In genomic region chr14:23621204-23621931, GRCh38 we compare ENCODE assay signal across 18 cellular contexts. TPM values are rescaled to one million over a fixed set of nuclear protein-coding genes. Genes with fewer than 3 reads are reported as not detected.
DNase-seq lines count a peak whose midpoint lies in the region; ATAC-seq, FAIRE-seq and TF ChIP-seq lines count a peak whose summit lies in the region.
"Had no signal": no experiment of that assay in that cellular context is flagged by ENCODE, and none has a peak within 500 bp of the region (broad histone marks: within the 10 kb centered on the region; RNA-seq: fewer than 3 reads in every experiment).

No MANE protein-coding gene starts in this region.

- H3K36me3 ChIP-seq in right atrium auricular region (no peaks in the 10 kb centered on the region), heart left ventricle (no peaks in the 10 kb centered on the region), HepG2 (replicated peaks in 1 of 2; ENCODE audit: control insufficient read depth in 1 of 2, insufficient read depth in 2 of 2, low read length in 2 of 2) (no peaks in the 10 kb centered on the region), pancreas (no peaks in the 10 kb centered on the region)
- H3K36me3 ChIP-seq: BLaER1 had no signal

- BruUV-seq in HepG2 (replicated peaks; lab: Mats Ljungman, UMichigan), result no TSS peak

- CTCF ChIA-PET in HepG2 (lab: Yijun Ruan, JAX; ENCODE audit: low intra/inter-chr PET ratio, low total read pairs), result interaction anchor here (3.4 to 4.0 kb wide), 2 partner anchors 11 to 32 kb away, joined by 14 to 15 read pairs; no protein-coding TSS in a partner anchor
- CTCF ChIA-PET in activated CD4-positive, alpha-beta memory T cell treated with anti-CD3 and anti-CD28 coated beads for 36 hours (lab: Charles Lee), result interaction anchor here (1.5 to 5.6 kb wide), 2 partner anchors 11 to 32 kb away, joined by 5 to 42 read pairs; no protein-coding TSS in a partner anchor

- no peak overlapping the region for H3K9ac ChIP-seq in HepG2 (ENCODE audit: insufficient read depth, low read depth, low read length)
- H3K9ac ChIP-seq: BLaER1, GM23248 had no signal

- H3K4me2 ChIP-seq in HepG2 (ENCODE audit: low read depth, low read length), result no peak overlapping the region
- H3K4me2 ChIP-seq: BLaER1 had no signal

- no peak for TF ChIP-seq RAD21 in HepG2 (CRISPR knock-in tag; IDR thresholded peaks at IDR 0.05)

- FAIRE-seq in HepG2 (lab: Jason Lieb, UNC) (no peak), pancreas (lab: Jason Lieb, UNC) (no peak)
- FAIRE-seq: H54, HTR-8/SVneo had no signal

- DNase-seq in right atrium auricular region (ENCODE audit: low spot score) (peak; percentile 53), heart left ventricle (no peak), HepG2 (ENCODE audit: low spot score) (no peak), pancreas (peak in 4 of 6 donors; percentile 59 to 84 (median 70)), globus pallidus (ENCODE audit: low spot score) (no peak)
- DNase-seq in activated CD4-positive, alpha-beta memory T cell treated with anti-CD3 and anti-CD28 coated beads for 36 hours, result no peak
- DNase-seq: 8988T; AML-193; Caco-2; CD8-positive, alpha-beta memory T cell; DND-41; GDM1; GM23248 had no signal

- H3K27ac ChIP-seq in right atrium auricular region, result no peak overlapping the region
- no peak overlapping the region for H3K27ac ChIP-seq in heart left ventricle
- no peak overlapping the region for H3K27ac ChIP-seq in HepG2 (ENCODE audit: extremely low read length, insufficient read depth, low read length)
- H3K27ac ChIP-seq in pancreas, result peak overlapping the region; percentile 33 to 82 (median 75)
- H3K27ac ChIP-seq: BLaER1, GM23248 had no signal

- H3K36me3 Mint-ChIP-seq in activated CD4-positive, alpha-beta memory T cell treated with anti-CD3 and anti-CD28 coated beads for 36 hours, result peaks cover 10% of the 10 kb centered on the region

- TF ChIP-seq EP300 in HepG2 (IDR thresholded peaks at IDR 0.05; ENCODE audit: low read depth in 2 of 2, low read length in 2 of 2) (no peak), HepG2 (CRISPR knock-in tag; IDR thresholded peaks at IDR 0.05; ENCODE audit: borderline replicate concordance) (no peak)

- TF ChIP-seq CTCF in right atrium auricular region (IDR thresholded peaks at IDR 0.05) (no peak), heart left ventricle (IDR thresholded peaks at IDR 0.05) (no peak), HepG2 (CRISPR knock-in tag; IDR thresholded peaks at IDR 0.05) (no peak), pancreas (IDR thresholded peaks at IDR 0.05) (no peak)

- ATAC-seq in heart left ventricle, result no peak
- peak; percentile 41 for ATAC-seq in HepG2
- ATAC-seq in pancreas, result peak; percentile 92 to 96 (median 94)
- ATAC-seq in HG02970 (IDR thresholded peaks at IDR 0.05; ENCODE audit: low FRiP score, unreplicated experiment), result no peak
- ATAC-seq: HCT116 had no signal

- peaks cover 7% of the 10 kb centered on the region for H3K27me3 Mint-ChIP-seq in activated CD4-positive, alpha-beta memory T cell treated with anti-CD3 and anti-CD28 coated beads for 36 hours

- 53 to 72% (median 56%) methylated on average over 6 of the region's 6 CpGs for WGBS in heart left ventricle, 4 donors
- 74% methylated on average over 6 of the region's 6 CpGs for WGBS in HepG2 (ENCODE audit: low lambda C conversion rate)
- 23 to 27% methylated on average over 6 of the region's 6 CpGs for WGBS in pancreas, 2 donors

- no peaks in the 10 kb centered on the region for H3K79me2 ChIP-seq in HepG2 (ENCODE audit: insufficient read depth, low read length)

- no peak for TF ChIP-seq POLR2A in heart left ventricle (IDR thresholded peaks at IDR 0.05)
- no peak for TF ChIP-seq POLR2A in HepG2 (IDR thresholded peaks at IDR 0.05; ENCODE audit: insufficient read depth in 1 of 2, low read depth in 2 of 2, low read length in 2 of 2)

- no peak overlapping the region for H3K4me3 ChIP-seq in right atrium auricular region
- H3K4me3 ChIP-seq in heart left ventricle, result no peak overlapping the region
- no peak overlapping the region for H3K4me3 ChIP-seq in HepG2 (replicated peaks in 1 of 3; ENCODE audit: insufficient read depth in 1 of 3, low read depth in 2 of 3, low read length in 3 of 3)
- H3K4me3 ChIP-seq in pancreas, result no peak overlapping the region
- H3K4me3 ChIP-seq: BLaER1, GM23248 had no signal

- H3K4me3 Mint-ChIP-seq in activated CD4-positive, alpha-beta memory T cell treated with anti-CD3 and anti-CD28 coated beads for 36 hours, result no peak overlapping the region
- H3K4me3 Mint-ChIP-seq: CD8-positive, alpha-beta memory T cell had no signal

- H3K4me1 ChIP-seq in right atrium auricular region, result no peaks in the 10 kb centered on the region
- H3K4me1 ChIP-seq in heart left ventricle, result no peaks in the 10 kb centered on the region
- peaks cover 44% of the 10 kb centered on the region for H3K4me1 ChIP-seq in HepG2 (ENCODE audit: insufficient read depth, low read length)
- peaks cover 0 to 21% (median 13%) of the 10 kb centered on the region in 3 donors for H3K4me1 ChIP-seq in pancreas
- H3K4me1 ChIP-seq: BLaER1, Caco-2 had no signal

- no peak overlapping the region for H3K27ac Mint-ChIP-seq in activated CD4-positive, alpha-beta memory T cell treated with anti-CD3 and anti-CD28 coated beads for 36 hours
- H3K27ac Mint-ChIP-seq: CD8-positive, alpha-beta memory T cell had no signal

- intact Hi-C loops in heart left ventricle (cut with DNase I), result no loop called here
- intact Hi-C loops in HepG2 (cut with micrococcal nuclease; ENCODE audit: unreplicated experiment), result no loop called here
- intact Hi-C loops in pancreas (cut with DNase I), result no loop called here
- intact Hi-C loops in activated CD4-positive, alpha-beta memory T cell treated with anti-CD3 and anti-CD28 coated beads for 36 hours (cut with micrococcal nuclease), result no loop called here

- POLR2A ChIA-PET in HepG2 (lab: Yijun Ruan, JAX), result interaction anchor here (0.6 to 5.4 kb wide), 11 partner anchors 10 to 33 kb away, joined by 3 to 70 read pairs (median 4); partner anchors contain the start of gene DHRS2
- POLR2A ChIA-PET in activated CD4-positive, alpha-beta memory T cell treated with anti-CD3 and anti-CD28 coated beads for 36 hours (lab: Charles Lee), result no interaction called here

- no peak overlapping the region for H2AFZ ChIP-seq in HepG2 (ENCODE audit: low read length)
- H2AFZ ChIP-seq: GM23248 had no signal

- no peaks in the 10 kb centered on the region for H3K4me1 Mint-ChIP-seq in activated CD4-positive, alpha-beta memory T cell treated with anti-CD3 and anti-CD28 coated beads for 36 hours (ENCODE audit: low read depth)
- H3K4me1 Mint-ChIP-seq: CD8-positive, alpha-beta memory T cell had no signal

- in situ Hi-C loops in HepG2 (cut with HindIII; ENCODE audit: extremely low pct_ligation_motif_present, low pct_unique_long_range_greater_than_20kb), result no loop called here

- H3K27me3 ChIP-seq in right atrium auricular region, result no peaks in the 10 kb centered on the region
- H3K27me3 ChIP-seq in heart left ventricle, result peaks cover 0 to 7% (median 0%) of the 10 kb centered on the region in 9 donors
- H3K27me3 ChIP-seq in HepG2 (ENCODE audit: control insufficient read depth in 1 of 2, insufficient read depth in 2 of 2, low read length in 2 of 2), result no peaks in the 10 kb centered on the region
- no peaks in the 10 kb centered on the region for H3K27me3 ChIP-seq in pancreas
- H3K27me3 ChIP-seq: BLaER1 had no signal

- H3K9me3 Mint-ChIP-seq in activated CD4-positive, alpha-beta memory T cell treated with anti-CD3 and anti-CD28 coated beads for 36 hours, result peaks cover 13% of the 10 kb centered on the region

- H3K9me3 ChIP-seq in right atrium auricular region (peaks cover 0 to 14% of the 10 kb centered on the region in 2 donors), heart left ventricle (peaks cover 0 to 20% (median 6%) of the 10 kb centered on the region in 12 donors), HepG2 (ENCODE audit: low read length) (peaks cover 32% of the 10 kb centered on the region), pancreas (no peaks in the 10 kb centered on the region)

- no peaks in the 10 kb centered on the region for H4K20me1 ChIP-seq in HepG2 (ENCODE audit: insufficient read depth, low read length)
- H4K20me1 ChIP-seq: BLaER1 had no signal

RNA-seq across cellular contexts. Expression of gene DHRS2, which starts 14.8 kb away (rescaled TPM):
- total RNA-seq in right atrium auricular region (not detected), heart left ventricle (under 1 TPM in 1 of 9 donors, not detected in 8; 0.17 TPM), HepG2 (2016; rRNA removed; fragmentation: Illumina TruSeq; extraction: Trizol) (2,867 and 3,021 TPM in 2 replicates), pancreas (1 to 10 TPM in 5 of 6 donors, under 1 TPM in 1; 0.43 to 7.7 (median 3.4) TPM)
- polyA plus RNA-seq in heart left ventricle (under 1 TPM in 1 of 2 donors, not detected in 1; 0.04 TPM), HepG2 (2011; rRNA removed) (1,596 and 1,621 TPM in 2 replicates), pancreas (10 to 100 TPM; 20.8 to 21.6 TPM)
- 582 and 659 TPM in 2 replicates for total RNA-seq in HepG2 (2016; cell fraction: cytosol; rRNA removed; fragmentation: Illumina TruSeq; extraction: Trizol; ENCODE audit: low read depth)
- total RNA-seq in HepG2 (2016; cell fraction: insoluble cytoplasmic fraction; rRNA removed; fragmentation: Illumina TruSeq; extraction: Trizol), result 2,776 and 3,102 TPM in 2 replicates
- 925 and 1,194 TPM in 2 replicates for total RNA-seq in HepG2 (2016; cell fraction: membrane; rRNA removed; fragmentation: Illumina TruSeq; extraction: Trizol)
- total RNA-seq in HepG2 (2016; cell fraction: nucleus; rRNA removed; fragmentation: Illumina TruSeq; extraction: Trizol), result 2,259 and 2,462 TPM in 2 replicates
- 1,194 and 1,328 TPM in 2 replicates for polyA plus RNA-seq in HepG2 (2011; cell fraction: cytosol; rRNA removed)
- 2,740 and 3,322 TPM in 2 replicates for polyA plus RNA-seq in HepG2 (2011; cell fraction: nucleus; rRNA removed)
- 740 and 1,093 TPM in 2 replicates for polyA plus RNA-seq in HepG2 (2012)
- polyA plus RNA-seq in HepG2 (2016; cell fraction: cytosol; fragmentation: Illumina TruSeq; extraction: Trizol; ENCODE audit: low read depth), result 288 and 375 TPM in 2 replicates
- polyA plus RNA-seq in HepG2 (2016; cell fraction: insoluble cytoplasmic fraction; fragmentation: Illumina TruSeq; extraction: Trizol; ENCODE audit: low read depth), result 2,577 and 2,685 TPM in 2 replicates
- 518 and 720 TPM in 2 replicates for polyA plus RNA-seq in HepG2 (2016; cell fraction: membrane; fragmentation: Illumina TruSeq; extraction: Trizol; ENCODE audit: low read depth)
- 3,957 and 4,035 TPM in 2 replicates for polyA plus RNA-seq in HepG2 (2016; cell fraction: nucleus; fragmentation: Illumina TruSeq; extraction: Trizol; ENCODE audit: insufficient read depth, low read depth)
- polyA minus RNA-seq in HepG2 (2011; rRNA and poly(A)+ RNA removed; ENCODE audit: low replicate concordance), result 4.9 and 1,419 TPM in 2 replicates
- 390 and 391 TPM in 2 replicates for polyA minus RNA-seq in HepG2 (2011; cell fraction: cytosol; rRNA and poly(A)+ RNA removed)
- 1,540 and 1,882 TPM in 2 replicates for polyA minus RNA-seq in HepG2 (2011; cell fraction: nucleus; rRNA and poly(A)+ RNA removed)
- 1 to 10 TPM; 2.5 to 2.6 TPM for total RNA-seq in activated CD4-positive, alpha-beta memory T cell treated with anti-CD3 and anti-CD28 coated beads for 36 hours
- total RNA-seq: GM23248 had no signal
- polyA plus RNA-seq: CD8-positive, alpha-beta memory T cell; GM23248 had no signal

RNA-seq across cellular contexts. Expression of gene JPH4, which starts 42.8 kb away (rescaled TPM):
- total RNA-seq in right atrium auricular region, result under 1 TPM in 1 of 2 donors, not detected in 1; 0.39 TPM
- under 1 TPM in 8 of 9 donors, not detected in 1; 0.10 to 0.59 (median 0.26) TPM for total RNA-seq in heart left ventricle
- polyA plus RNA-seq in heart left ventricle, result under 1 TPM; 0.12 to 0.23 TPM
- 0.14 and 0.22 TPM in 2 replicates for total RNA-seq in HepG2 (2016; rRNA removed; fragmentation: Illumina TruSeq; extraction: Trizol)
- 0.10 TPM in 1 of 2 replicates, not detected in the other for total RNA-seq in HepG2 (2016; cell fraction: cytosol; rRNA removed; fragmentation: Illumina TruSeq; extraction: Trizol; ENCODE audit: low read depth)
- 0.13 and 0.15 TPM in 2 replicates for total RNA-seq in HepG2 (2016; cell fraction: insoluble cytoplasmic fraction; rRNA removed; fragmentation: Illumina TruSeq; extraction: Trizol)
- total RNA-seq in HepG2 (2016; cell fraction: membrane; rRNA removed; fragmentation: Illumina TruSeq; extraction: Trizol), result 0.10 and 0.22 TPM in 2 replicates
- total RNA-seq in HepG2 (2016; cell fraction: nucleus; rRNA removed; fragmentation: Illumina TruSeq; extraction: Trizol), result 0.12 and 0.44 TPM in 2 replicates
- polyA plus RNA-seq in HepG2 (2011; rRNA removed), result 0.08 and 0.16 TPM in 2 replicates
- polyA plus RNA-seq in HepG2 (2011; cell fraction: cytosol; rRNA removed), result 0.15 and 0.18 TPM in 2 replicates
- 1.1 TPM in 2 replicates for polyA plus RNA-seq in HepG2 (2011; cell fraction: nucleus; rRNA removed)
- polyA plus RNA-seq in HepG2 (2012), result 0.16 and 0.54 TPM in 2 replicates
- polyA plus RNA-seq in HepG2 (2016; cell fraction: cytosol; fragmentation: Illumina TruSeq; extraction: Trizol; ENCODE audit: low read depth), result 0.05 and 0.10 TPM in 2 replicates
- polyA plus RNA-seq in HepG2 (2016; cell fraction: insoluble cytoplasmic fraction; fragmentation: Illumina TruSeq; extraction: Trizol; ENCODE audit: low read depth), result 0.22 and 0.33 TPM in 2 replicates
- 0.10 and 0.17 TPM in 2 replicates for polyA plus RNA-seq in HepG2 (2016; cell fraction: membrane; fragmentation: Illumina TruSeq; extraction: Trizol; ENCODE audit: low read depth)
- polyA plus RNA-seq in HepG2 (2016; cell fraction: nucleus; fragmentation: Illumina TruSeq; extraction: Trizol; ENCODE audit: insufficient read depth, low read depth), result 0.42 and 0.55 TPM in 2 replicates
- polyA minus RNA-seq in HepG2 (2011; rRNA and poly(A)+ RNA removed; ENCODE audit: low replicate concordance), result 0.18 TPM in 1 of 2 replicates, not detected in the other
- polyA minus RNA-seq in HepG2 (2011; cell fraction: cytosol; rRNA and poly(A)+ RNA removed), result 0.35 TPM in 1 of 2 replicates, not detected in the other
- polyA minus RNA-seq in HepG2 (2011; cell fraction: nucleus; rRNA and poly(A)+ RNA removed), result 0.13 and 0.25 TPM in 2 replicates
- under 1 TPM; 0.12 to 0.47 (median 0.29) TPM for total RNA-seq in pancreas
- 1 to 10 TPM in 1 of 2 donors, under 1 TPM in 1; 0.46 to 1.3 TPM for polyA plus RNA-seq in pancreas
- total RNA-seq in activated CD4-positive, alpha-beta memory T cell treated with anti-CD3 and anti-CD28 coated beads for 36 hours, result under 1 TPM in 1 of 2 experiments, not detected in 1; 0.12 TPM
- total RNA-seq: Caco-2, GM23248 had no signal
- polyA plus RNA-seq: CD8-positive, alpha-beta memory T cell; GM23248 had no signal

RNA-seq across cellular contexts. Expression of gene AP1G2, which starts 53.8 kb away (rescaled TPM):
- 10 to 100 TPM in 1 of 2 donors, 1 to 10 TPM in 1; 6.6 to 18.8 TPM for total RNA-seq in right atrium auricular region
- 10 to 100 TPM in 5 of 9 donors, 1 to 10 TPM in 4; 7.2 to 33.8 (median 11.6) TPM for total RNA-seq in heart left ventricle
- polyA plus RNA-seq in heart left ventricle, result 10 to 100 TPM in 1 of 2 donors, 1 to 10 TPM in 1; 8.8 to 16.6 TPM
- 39.4 and 96.9 TPM in 2 replicates for total RNA-seq in HepG2 (2016; rRNA removed; fragmentation: Illumina TruSeq; extraction: Trizol)
- total RNA-seq in HepG2 (2016; cell fraction: cytosol; rRNA removed; fragmentation: Illumina TruSeq; extraction: Trizol; ENCODE audit: low read depth), result 27.1 and 29.2 TPM in 2 replicates
- total RNA-seq in HepG2 (2016; cell fraction: insoluble cytoplasmic fraction; rRNA removed; fragmentation: Illumina TruSeq; extraction: Trizol), result 43.1 and 100 TPM in 2 replicates
- 15.6 and 15.9 TPM in 2 replicates for total RNA-seq in HepG2 (2016; cell fraction: membrane; rRNA removed; fragmentation: Illumina TruSeq; extraction: Trizol)
- total RNA-seq in HepG2 (2016; cell fraction: nucleus; rRNA removed; fragmentation: Illumina TruSeq; extraction: Trizol), result 143 and 149 TPM in 2 replicates
- 611 and 685 TPM in 2 replicates for polyA plus RNA-seq in HepG2 (2011; rRNA removed)
- 118 and 170 TPM in 2 replicates for polyA plus RNA-seq in HepG2 (2011; cell fraction: cytosol; rRNA removed)
- polyA plus RNA-seq in HepG2 (2011; cell fraction: nucleus; rRNA removed), result 4,733 and 5,679 TPM in 2 replicates
- polyA plus RNA-seq in HepG2 (2012), result 202 and 318 TPM in 2 replicates
- polyA plus RNA-seq in HepG2 (2016; cell fraction: cytosol; fragmentation: Illumina TruSeq; extraction: Trizol; ENCODE audit: low read depth), result 12.6 and 13.8 TPM in 2 replicates
- 49.4 and 63.1 TPM in 2 replicates for polyA plus RNA-seq in HepG2 (2016; cell fraction: insoluble cytoplasmic fraction; fragmentation: Illumina TruSeq; extraction: Trizol; ENCODE audit: low read depth)
- polyA plus RNA-seq in HepG2 (2016; cell fraction: membrane; fragmentation: Illumina TruSeq; extraction: Trizol; ENCODE audit: low read depth), result 18.9 and 19.4 TPM in 2 replicates
- 559 and 594 TPM in 2 replicates for polyA plus RNA-seq in HepG2 (2016; cell fraction: nucleus; fragmentation: Illumina TruSeq; extraction: Trizol; ENCODE audit: insufficient read depth, low read depth)
- 166 and 365 TPM in 2 replicates for polyA minus RNA-seq in HepG2 (2011; rRNA and poly(A)+ RNA removed; ENCODE audit: low replicate concordance)
- 55.5 and 58.2 TPM in 2 replicates for polyA minus RNA-seq in HepG2 (2011; cell fraction: cytosol; rRNA and poly(A)+ RNA removed)
- polyA minus RNA-seq in HepG2 (2011; cell fraction: nucleus; rRNA and poly(A)+ RNA removed), result 527 and 596 TPM in 2 replicates
- total RNA-seq in pancreas, result 100 to 1,000 TPM in 1 of 6 donors, 10 to 100 TPM in 5; 57.4 to 153 (median 70.4) TPM
- 100 to 1,000 TPM; 303 to 392 TPM for polyA plus RNA-seq in pancreas
- 100 to 1,000 TPM; 182 to 190 TPM for total RNA-seq in activated CD4-positive, alpha-beta memory T cell treated with anti-CD3 and anti-CD28 coated beads for 36 hours

Comparison
In these comparisons a context has a peak if more than half of its experiments do, and no peak if none do; other contexts are left out.
1. DNase-seq: peak in right atrium auricular region (single experiment) and pancreas (4 of 6); none in heart left ventricle (0 of 5), HepG2 (single experiment), activated CD4-positive, alpha-beta memory T cell treated with anti-CD3 and anti-CD28 coated beads for 36 hours (single experiment) and globus pallidus (single experiment).
2. H3K27ac ChIP-seq: peak in pancreas (4 of 4); none in right atrium auricular region (0 of 2), heart left ventricle (0 of 12) and HepG2 (single experiment).
3. ATAC-seq: peak in HepG2 (single experiment) and pancreas (4 of 4); none in heart left ventricle (0 of 4) and HG02970 (single experiment).
4. RNA of gene DHRS2, which starts 14.8 kb away (total RNA-seq): 582 to 3,102 TPM in HepG2; 0.43 to 7.7 TPM in pancreas, 2.5 to 2.6 TPM in activated CD4-positive, alpha-beta memory T cell treated with anti-CD3 and anti-CD28 coated beads for 36 hours, not detected in right atrium auricular region and 0.17 TPM in heart left ventricle; every median in the first group is over 10 times any median in the second.